13 cellular contexts compared by ENCODE assay signal in the genomic region with DNA sequence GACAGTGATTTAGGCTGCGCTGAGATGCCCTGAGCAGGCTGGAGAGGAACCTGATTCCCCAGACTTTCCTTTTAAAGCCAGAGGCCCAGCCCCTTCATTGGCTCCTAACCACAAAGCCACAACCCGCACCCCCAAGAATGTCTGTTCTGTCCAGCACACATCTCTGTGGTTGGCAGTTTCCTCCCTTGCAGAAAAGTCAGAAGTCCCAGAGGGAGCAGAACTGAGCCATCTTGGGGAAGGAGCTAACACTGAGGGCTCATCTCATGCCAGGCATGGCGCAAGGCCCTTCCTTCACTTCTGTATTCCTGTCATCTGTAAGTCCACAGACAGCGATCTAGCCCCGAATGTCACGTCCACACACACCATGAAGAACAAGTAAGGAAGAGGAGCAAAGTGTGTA.
DNase-seq lines count a peak whose midpoint lies in the region; ATAC-seq, FAIRE-seq and TF ChIP-seq lines count a peak whose summit lies in the region.
"Had no signal": no experiment of that assay in that cellular context is flagged by ENCODE, and none has a peak within 500 bp of the region (broad histone marks: within the 10 kb centered on the region; RNA-seq: fewer than 3 reads in every experiment).

No MANE protein-coding gene starts in this region.

- no peak overlapping the region for H3K27ac Mint-ChIP-seq in astrocyte (ENCODE audit: unreplicated experiment)
- H3K27ac Mint-ChIP-seq: activated CD4-positive, alpha-beta T cell treated with anti-CD3 and anti-CD28 coated beads, Interleukin-2, amount 10 ng/mL, durations not matched to agents 7 days and 5 days; activated naive CD8-positive, alpha-beta T cell treated with anti-CD3 and anti-CD28 coated beads, Interleukin-2, amount 10 ng/mL, durations not matched to agents 7 days and 5 days; endodermal cell had no signal

- peaks cover 87% of the 10 kb centered on the region for H3K27me3 Mint-ChIP-seq in astrocyte (ENCODE audit: low read depth, unreplicated experiment)

- H3K9ac ChIP-seq in astrocyte (ENCODE audit: low read length), result no peak overlapping the region

- H3K79me2 ChIP-seq in astrocyte (ENCODE audit: insufficient read depth, low read length), result no peaks in the 10 kb centered on the region

- peaks cover 7% of the 10 kb centered on the region for H3K4me1 ChIP-seq in astrocyte (ENCODE audit: insufficient read depth, low read length)

- no peak for TF ChIP-seq CTCF in astrocyte (IDR thresholded peaks at IDR 0.05; ENCODE audit: insufficient read depth, low read depth, low read length)

- H3K4me3 ChIP-seq in MG63 (no peak overlapping the region), astrocyte (ENCODE audit: insufficient read depth, low read depth, low read length) (no peak overlapping the region)

- no peak overlapping the region for H3K27ac ChIP-seq in astrocyte (ENCODE audit: low read depth, low read length)

- FAIRE-seq in astrocyte (lab: Jason Lieb, UNC), result no peak

- H3K27me3 ChIP-seq in MG63 (no peaks in the 10 kb centered on the region), astrocyte (ENCODE audit: insufficient read depth, low read length) (peaks cover 28% of the 10 kb centered on the region)

- H3K9me3 ChIP-seq in MG63 (0 out of 2 replicates have a peak, but pooled peaks cover 3% of the 10 kb centered on the region), astrocyte (ENCODE audit: insufficient read depth, low read depth, low read length) (no peaks in the 10 kb centered on the region)

- no peaks in the 10 kb centered on the region for H4K20me1 ChIP-seq in astrocyte (ENCODE audit: insufficient read depth, low read length)

- no peaks in the 10 kb centered on the region for H3K9me3 Mint-ChIP-seq in astrocyte (ENCODE audit: unreplicated experiment)
- H3K9me3 Mint-ChIP-seq: activated CD4-positive, alpha-beta T cell treated with anti-CD3 and anti-CD28 coated beads, Interleukin-2, amount 10 ng/mL, durations not matched to agents 7 days and 5 days; activated naive CD8-positive, alpha-beta T cell treated with anti-CD3 and anti-CD28 coated beads, Interleukin-2, amount 10 ng/mL, durations not matched to agents 7 days and 5 days; endodermal cell had no signal

- peaks cover 13% of the 10 kb centered on the region for H3K4me1 Mint-ChIP-seq in astrocyte (ENCODE audit: low read depth, unreplicated experiment)
- H3K4me1 Mint-ChIP-seq: endodermal cell had no signal

- DNase-seq in GDM1 (lab: John Stamatoyannopoulos, UW) (peak; percentile 78), MG63 (peak; percentile 45), astrocyte (ENCODE audit: low read depth) (peak; percentile 55), pons (ENCODE audit: low spot score) (peak; percentile 48), hippocampal formation (lab: John Stamatoyannopoulos, UW) (no peak), mucosa of gallbladder (ENCODE audit: low spot score) (no peak)
- no peak for DNase-seq in activated T-cell treated with anti-CD3 and anti-CD28 coated beads, Interleukin-2, amount 50 U/mL, for 1 hour
- DNase-seq: activated CD4-positive, alpha-beta T cell treated with anti-CD3 and anti-CD28 coated beads, Interleukin-2, amount 10 ng/mL, durations not matched to agents 7 days and 5 days; activated naive CD8-positive, alpha-beta T cell treated with anti-CD3 and anti-CD28 coated beads, Interleukin-2, amount 10 ng/mL, durations not matched to agents 7 days and 5 days; endodermal cell; naive thymus-derived CD8-positive, alpha-beta T cell; NCI-H187 had no signal

- no peak overlapping the region for H3K4me3 Mint-ChIP-seq in astrocyte (ENCODE audit: unreplicated experiment)
- H3K4me3 Mint-ChIP-seq: activated CD4-positive, alpha-beta T cell treated with anti-CD3 and anti-CD28 coated beads, Interleukin-2, amount 10 ng/mL, durations not matched to agents 7 days and 5 days; activated naive CD8-positive, alpha-beta T cell treated with anti-CD3 and anti-CD28 coated beads, Interleukin-2, amount 10 ng/mL, durations not matched to agents 7 days and 5 days; endodermal cell; naive thymus-derived CD8-positive, alpha-beta T cell had no signal

- H3K36me3 ChIP-seq in MG63 (no peaks in the 10 kb centered on the region), astrocyte (ENCODE audit: insufficient read depth, low read length) (no peaks in the 10 kb centered on the region)

- H2AFZ ChIP-seq in astrocyte (ENCODE audit: low read depth, low read length), result no peak overlapping the region

- peaks cover 2% of the 10 kb centered on the region for H3K36me3 Mint-ChIP-seq in astrocyte (ENCODE audit: low read depth, unreplicated experiment)
- H3K36me3 Mint-ChIP-seq: activated naive CD8-positive, alpha-beta T cell treated with anti-CD3 and anti-CD28 coated beads, Interleukin-2, amount 10 ng/mL, durations not matched to agents 7 days and 5 days; naive thymus-derived CD8-positive, alpha-beta T cell had no signal

- no peak for ATAC-seq in GM21717 (IDR thresholded peaks at IDR 0.05; ENCODE audit: unreplicated experiment)
- ATAC-seq: naive thymus-derived CD8-positive, alpha-beta T cell had no signal

- no peak overlapping the region for H3K4me2 ChIP-seq in astrocyte (ENCODE audit: low read length)

Comparison
In these comparisons a context has a peak if more than half of its experiments do, and no peak if none do; other contexts are left out.
1. DNase-seq: peak in GDM1 (single experiment), MG63 (single experiment), astrocyte (single experiment) and pons (single experiment); none in hippocampal formation (0 of 2), activated T-cell treated with anti-CD3 and anti-CD28 coated beads, Interleukin-2, amount 50 U/mL, for 1 hour (single experiment) and mucosa of gallbladder (single experiment).